In the genomic region with DNA sequence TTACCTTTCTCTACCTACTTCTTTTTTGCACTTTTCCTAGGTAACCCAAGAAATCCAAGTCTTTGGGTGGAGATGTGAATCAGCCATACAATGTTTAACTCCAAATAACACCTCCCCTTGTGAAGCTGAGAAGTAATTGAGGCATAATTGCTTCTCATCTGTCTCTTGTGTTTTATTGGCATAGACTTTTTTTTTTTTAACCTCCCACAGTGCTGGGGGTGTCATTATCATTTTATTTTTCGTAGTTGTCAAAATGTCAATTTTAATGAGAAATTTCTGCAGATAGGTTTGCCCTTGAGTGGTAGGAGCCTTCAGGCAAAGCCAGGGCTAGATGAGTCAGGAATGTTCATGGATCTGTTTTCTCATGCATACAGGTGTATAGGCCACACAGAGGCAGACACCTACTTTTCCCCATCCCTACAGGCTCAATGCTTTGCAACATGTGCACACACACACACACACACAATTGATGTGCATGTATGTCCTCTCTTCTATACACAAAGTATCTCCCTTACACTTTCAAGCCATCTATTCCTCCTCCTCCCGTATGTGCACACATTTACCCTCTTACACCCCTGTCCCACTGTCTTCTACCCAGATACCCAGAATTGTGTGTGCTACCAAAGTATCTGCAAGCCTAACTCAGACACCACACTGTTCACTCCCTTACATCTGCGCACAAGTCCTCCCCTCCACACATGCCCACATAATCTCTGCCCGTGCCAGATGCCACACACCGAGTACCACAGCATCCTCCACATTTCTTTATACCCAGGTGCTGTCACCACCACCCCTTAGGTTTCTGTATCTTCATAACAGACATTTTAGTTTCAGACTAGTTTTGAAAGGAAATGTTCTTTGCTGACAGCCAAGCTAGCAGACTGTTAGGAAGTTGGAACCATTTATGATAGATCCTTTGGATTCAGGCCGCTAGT, we compare ENCODE assay signal across 15 cellular contexts. TPM values are rescaled to one million over a fixed set of nuclear protein-coding genes. Genes with fewer than 3 reads are reported as not detected.
A peak's percentile ranks its signal among the peaks of the same experiment; 100 is the strongest.
DNase-seq lines count a peak whose midpoint lies in the region; ATAC-seq lines count a peak whose summit lies in the region.
"Had no signal": no experiment of that assay in that cellular context is flagged by ENCODE, and none has a peak within 500 bp of the region (broad histone marks: within the 10 kb centered on the region; RNA-seq: fewer than 3 reads in every experiment).

No MANE protein-coding gene starts in this region.

- H3K4me3 Mint-ChIP-seq in activated CD4-positive, alpha-beta T cell treated with anti-CD3 and anti-CD28 coated beads, Interleukin-2, amount 10 ng/mL, durations not matched to agents 7 days and 5 days, result no peak overlapping the region
- H3K4me3 Mint-ChIP-seq in stimulated activated naive B cell treated with anti-CD40 and anti-IgM and Interleukin-4, amounts not matched to agents 10 μg/mL and 1 μg/mL and 100 μg/mL, for 72 hours, result no peak overlapping the region

- ATAC-seq in stimulated activated naive B cell treated with anti-CD40 and anti-IgM and Interleukin-4, amounts not matched to agents 10 μg/mL and 1 μg/mL and 100 μg/mL, for 72 hours (replicated peaks), result no peak
- ATAC-seq: A549, GM12878 had no signal

- POLR2A ChIA-PET in activated CD4-positive, alpha-beta T cell treated with anti-CD3 and anti-CD28 coated beads, Interleukin-2, amount 10 ng/mL, durations not matched to agents 7 days and 5 days (lab: Charles Lee), result no interaction called here

- peaks cover 74% of the 10 kb centered on the region for H3K4me1 Mint-ChIP-seq in activated CD4-positive, alpha-beta T cell treated with anti-CD3 and anti-CD28 coated beads, Interleukin-2, amount 10 ng/mL, durations not matched to agents 7 days and 5 days
- peaks cover 57 to 81% of the 10 kb centered on the region in 2 donors for H3K4me1 Mint-ChIP-seq in stimulated activated naive B cell treated with anti-CD40 and anti-IgM and Interleukin-4, amounts not matched to agents 10 μg/mL and 1 μg/mL and 100 μg/mL, for 72 hours

- H3K27ac Mint-ChIP-seq in activated CD4-positive, alpha-beta T cell treated with anti-CD3 and anti-CD28 coated beads, Interleukin-2, amount 10 ng/mL, durations not matched to agents 7 days and 5 days, result peak overlapping the region; percentile 3
- peak overlapping the region; percentile 31 for H3K27ac Mint-ChIP-seq in stimulated activated naive B cell treated with anti-CD40 and anti-IgM and Interleukin-4, amounts not matched to agents 10 μg/mL and 1 μg/mL and 100 μg/mL, for 72 hours

- no peak for DNase-seq in activated CD4-positive, alpha-beta T cell treated with anti-CD3 and anti-CD28 coated beads, Interleukin-2, amount 10 ng/mL, durations not matched to agents 7 days and 5 days
- no peak for DNase-seq in activated CD4-positive, alpha-beta T cell treated with anti-CD3 and anti-CD28 coated beads for 4 hours
- peak; percentile 51 for DNase-seq in NCI-H69 (lab: John Stamatoyannopoulos, UW)
- DNase-seq in epidermal melanocyte (ENCODE audit: insufficient read length, low spot score), result peak; percentile 13
- no peak for DNase-seq in stimulated activated naive B cell treated with anti-CD40 and anti-IgM and Interleukin-4, amounts not matched to agents 10 μg/mL and 1 μg/mL and 100 μg/mL, for 72 hours
- no peak for DNase-seq in stimulated activated CD4-positive, alpha-beta T cell treated with anti-CD3 and anti-CD28 coated beads, Interleukin-4, amount 100 ng/mL, for 24 hours
- no peak for DNase-seq in H4 (ENCODE audit: low spot score)
- DNase-seq in activated gamma-delta T cell treated with Interleukin-2 at 50 U/mL for 16 hours, result no peak
- DNase-seq: activated CD8-positive, alpha-beta memory T cell treated with anti-CD3 and anti-CD28 coated beads, Interleukin-2, amount 50 U/mL, for 48 hours; dermis blood vessel endothelial cell; hippocampal formation; NCI-H748 treated with DMSO at 0.1 percent for 48 hours; spleen had no signal

- peaks cover 8% of the 10 kb centered on the region for H3K36me3 Mint-ChIP-seq in activated CD4-positive, alpha-beta T cell treated with anti-CD3 and anti-CD28 coated beads, Interleukin-2, amount 10 ng/mL, durations not matched to agents 7 days and 5 days (ENCODE audit: low read depth)
- H3K36me3 Mint-ChIP-seq in stimulated activated naive B cell treated with anti-CD40 and anti-IgM and Interleukin-4, amounts not matched to agents 10 μg/mL and 1 μg/mL and 100 μg/mL, for 72 hours, result peaks cover 5 to 13% of the 10 kb centered on the region in 2 donors

- no peaks in the 10 kb centered on the region for H3K27me3 Mint-ChIP-seq in activated CD4-positive, alpha-beta T cell treated with anti-CD3 and anti-CD28 coated beads, Interleukin-2, amount 10 ng/mL, durations not matched to agents 7 days and 5 days
- no peaks in the 10 kb centered on the region for H3K27me3 Mint-ChIP-seq in stimulated activated naive B cell treated with anti-CD40 and anti-IgM and Interleukin-4, amounts not matched to agents 10 μg/mL and 1 μg/mL and 100 μg/mL, for 72 hours

- no peaks in the 10 kb centered on the region for H3K9me3 Mint-ChIP-seq in activated CD4-positive, alpha-beta T cell treated with anti-CD3 and anti-CD28 coated beads, Interleukin-2, amount 10 ng/mL, durations not matched to agents 7 days and 5 days
- no peaks in the 10 kb centered on the region for H3K9me3 Mint-ChIP-seq in stimulated activated naive B cell treated with anti-CD40 and anti-IgM and Interleukin-4, amounts not matched to agents 10 μg/mL and 1 μg/mL and 100 μg/mL, for 72 hours

- CTCF ChIA-PET in activated CD4-positive, alpha-beta T cell treated with anti-CD3 and anti-CD28 coated beads, Interleukin-2, amount 10 ng/mL, durations not matched to agents 7 days and 5 days (lab: Charles Lee), result no interaction called here

RNA-seq across cellular contexts. Expression of gene RALY, which starts 22.0 kb away (rescaled TPM):
- 100 to 1,000 TPM; 208 to 229 TPM for total RNA-seq in activated CD4-positive, alpha-beta T cell treated with anti-CD3 and anti-CD28 coated beads, Interleukin-2, amount 10 ng/mL, durations not matched to agents 7 days and 5 days
- total RNA-seq in H4 (2014; rRNA removed; shearing (Covaris generic)), result 77.6 and 92.6 TPM in 2 replicates

Comparison
In these comparisons a context has a peak if more than half of its experiments do, and no peak if none do; other contexts are left out.
1. DNase-seq: peak in NCI-H69 (single experiment) and epidermal melanocyte (single experiment); none in activated CD4-positive, alpha-beta T cell treated with anti-CD3 and anti-CD28 coated beads, Interleukin-2, amount 10 ng/mL, durations not matched to agents 7 days and 5 days (single experiment), activated CD4-positive, alpha-beta T cell treated with anti-CD3 and anti-CD28 coated beads for 4 hours (0 of 2), stimulated activated naive B cell treated with anti-CD40 and anti-IgM and Interleukin-4, amounts not matched to agents 10 μg/mL and 1 μg/mL and 100 μg/mL, for 72 hours (single experiment), stimulated activated CD4-positive, alpha-beta T cell treated with anti-CD3 and anti-CD28 coated beads, Interleukin-4, amount 100 ng/mL, for 24 hours (single experiment), H4 (single experiment) and activated gamma-delta T cell treated with Interleukin-2 at 50 U/mL for 16 hours (single experiment).